In the genomic region with DNA sequence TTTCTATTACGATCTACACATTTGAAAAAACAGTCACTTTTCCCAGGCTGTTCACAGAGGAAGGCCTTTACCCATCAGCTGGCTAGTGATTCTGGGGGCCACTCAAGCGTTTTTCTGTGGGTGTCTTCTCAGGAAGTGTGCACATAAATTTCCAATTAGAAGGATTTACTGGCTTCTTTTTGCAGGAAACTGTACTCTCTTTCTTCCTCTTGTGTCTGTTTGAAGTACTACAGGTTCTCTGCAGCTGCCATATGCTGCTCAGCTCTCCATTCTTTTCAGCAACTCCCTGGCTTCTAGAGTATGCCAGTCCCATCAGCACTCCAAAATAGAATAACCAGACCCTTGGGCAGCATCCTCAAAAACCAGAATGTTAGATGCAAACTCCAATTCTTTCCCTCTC, we compare ENCODE assay signal across 1 cellular context.
TF ChIP-seq lines count a peak whose summit lies in the region.

No MANE protein-coding gene starts in this region.

TF ChIP-seq in HepG2, 621 proteins besides CTCF, POLR2A, EP300 and RAD21 (continued from another document):
- no peak for TF ChIP-seq ZNF576 (CRISPR knock-in tag; IDR thresholded peaks at IDR 0.05)
- TF ChIP-seq, protein P1, sequence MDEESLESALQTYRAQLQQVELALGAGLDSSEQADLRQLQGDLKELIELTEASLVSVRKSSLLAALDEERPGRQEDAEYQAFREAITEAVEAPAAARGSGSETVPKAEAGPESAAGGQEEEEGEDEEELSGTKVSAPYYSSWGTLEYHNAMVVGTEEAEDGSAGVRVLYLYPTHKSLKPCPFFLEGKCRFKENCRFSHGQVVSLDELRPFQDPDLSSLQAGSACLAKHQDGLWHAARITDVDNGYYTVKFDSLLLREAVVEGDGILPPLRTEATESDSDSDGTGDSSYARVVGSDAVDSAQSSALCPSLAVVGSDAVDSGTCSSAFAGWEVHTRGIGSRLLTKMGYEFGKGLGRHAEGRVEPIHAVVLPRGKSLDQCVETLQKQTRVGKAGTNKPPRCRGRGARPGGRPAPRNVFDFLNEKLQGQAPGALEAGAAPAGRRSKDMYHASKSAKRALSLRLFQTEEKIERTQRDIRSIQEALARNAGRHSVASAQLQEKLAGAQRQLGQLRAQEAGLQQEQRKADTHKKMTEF (CRISPR knock-in tag; IDR thresholded peaks at IDR 0.05), result no peak
- no peak for TF ChIP-seq ZNF331 (CRISPR knock-in tag; IDR thresholded peaks at IDR 0.05)
- no peak for TF ChIP-seq SPEN (CRISPR knock-in tag; IDR thresholded peaks at IDR 0.05; ENCODE audit: low read depth)
- TF ChIP-seq PITX1 (CRISPR knock-in tag; IDR thresholded peaks at IDR 0.05), result no peak
- no peak for TF ChIP-seq ZBTB44 (CRISPR knock-in tag; IDR thresholded peaks at IDR 0.05)
TF ChIP-seq in HepG2: peak in this region for 0.
